In the genomic region with DNA sequence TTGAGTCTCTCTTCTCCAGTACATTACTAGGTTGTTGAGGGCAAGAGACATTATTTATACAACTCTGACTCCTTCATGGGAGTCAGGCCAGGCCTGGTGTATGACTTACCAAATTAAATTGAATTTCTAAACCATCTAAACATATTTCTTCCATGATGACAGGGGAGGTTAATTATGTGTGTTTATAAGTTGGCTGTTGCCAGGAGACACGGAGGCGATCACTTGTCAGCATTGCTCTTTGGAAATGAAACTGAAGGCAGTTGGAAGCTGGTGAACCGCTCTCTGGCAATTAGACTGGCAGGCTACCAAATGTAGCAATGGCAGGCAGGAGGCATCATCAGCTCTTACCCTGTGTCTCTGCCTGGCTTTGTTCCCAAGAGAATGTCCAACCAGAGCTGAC, we compare ENCODE assay signal across 10 cellular contexts.
DNase-seq lines count a peak whose midpoint lies in the region; ATAC-seq and TF ChIP-seq lines count a peak whose summit lies in the region.
"Had no signal": no experiment of that assay in that cellular context is flagged by ENCODE, and none has a peak within 500 bp of the region (broad histone marks: within the 10 kb centered on the region; RNA-seq: fewer than 3 reads in every experiment).

No MANE protein-coding gene starts in this region.

- H3K27me3 ChIP-seq in AG04450 (ENCODE audit: control insufficient read depth, insufficient read depth, low read length), result no peaks in the 10 kb centered on the region
- H3K27me3 ChIP-seq: tibial nerve had no signal

- no peak for ATAC-seq in GM21526 (IDR thresholded peaks at IDR 0.05; ENCODE audit: low FRiP score, unreplicated experiment)

- no peaks in the 10 kb centered on the region for H3K9me3 ChIP-seq in AG04450 (ENCODE audit: control insufficient read depth, insufficient read depth, low read length)
- H3K9me3 ChIP-seq: tibial nerve had no signal

- TF ChIP-seq CTCF in AG04450 (IDR thresholded peaks at IDR 0.05; ENCODE audit: low read depth, low read length), result no peak

- H3K4me3 ChIP-seq in AG04450 (ENCODE audit: low read depth, low read length), result no peak overlapping the region
- H3K4me3 ChIP-seq: tibial nerve had no signal

- peak; percentile 23 for DNase-seq in AG04450 (ENCODE audit: low read depth, low spot score)
- peak; percentile 88 for DNase-seq in GM04504 (ENCODE audit: low read depth)
- peak; percentile 54 for DNase-seq in T1000 (lab: John Stamatoyannopoulos, UW)
- DNase-seq in iris pigment epithelial cell (ENCODE audit: low read depth), result peak; percentile 26
- DNase-seq in NCI-H526 (lab: John Stamatoyannopoulos, UW), result no peak
- DNase-seq in dermis blood vessel endothelial cell, result no peak
- no peak for DNase-seq in occipital lobe (lab: John Stamatoyannopoulos, UW)
- DNase-seq: KBM-7 had no signal

- CTCF ChIA-PET in AG04450 (lab: Charles Lee), result interaction anchor here (0.8 to 2.1 kb wide), 4 partner anchors 13 to 258 kb away, joined by 3 to 7 read pairs (median 5); no protein-coding TSS in a partner anchor

- POLR2A ChIA-PET in AG04450 (lab: Yijun Ruan, JAX), result interaction anchor here (1.1 kb wide), 1 partner anchor 143 kb away, joined by 4 read pairs; no protein-coding TSS in a partner anchor

- H3K27ac ChIP-seq in AG04450 (ENCODE audit: low read depth, low read length), result no peak overlapping the region
- H3K27ac ChIP-seq: tibial nerve had no signal

Comparison
In these comparisons a context has a peak if more than half of its experiments do, and no peak if none do; other contexts are left out.
1. DNase-seq: peak in AG04450 (single experiment), GM04504 (single experiment), T1000 (single experiment) and iris pigment epithelial cell (single experiment); none in NCI-H526 (0 of 2), dermis blood vessel endothelial cell (single experiment) and occipital lobe (single experiment).